15 cellular contexts compared by ENCODE assay signal in genomic region chr15:63254991-63255390, GRCh38.
"Had no signal": no experiment of that assay in that cellular context is flagged by ENCODE, and none has a peak within 500 bp of the region (broad histone marks: within the 10 kb centered on the region; RNA-seq: fewer than 3 reads in every experiment).

No MANE protein-coding gene starts in this region.

- FAIRE-seq: urothelium cell line had no signal

- DNase-seq: activated CD8-positive, alpha-beta memory T cell treated with anti-CD3 and anti-CD28 coated beads for 24 hours; activated CD8-positive, alpha-beta memory T cell treated with anti-CD3 and anti-CD28 coated beads, Interleukin-2, amount 50 U/mL, for 48 hours; activated gamma-delta T cell treated with Interleukin-2 at 50 U/mL for 16 hours; amniotic stem cell; effector memory CD8-positive, alpha-beta T cell; mesenchymal stem cell; mucosa of descending colon; naive B cell; nucleus accumbens; stimulated activated CD8-positive, alpha-beta memory T cell treated with anti-CD3 and anti-CD28 coated beads, Interleukin-4, amount 100 ng/mL, for 48 hours; stimulated activated naive CD8-positive, alpha-beta T cell treated with anti-CD3 and anti-CD28 coated beads, Interleukin-15, Interleukin-2, amounts not matched to agents 100 U/mL and 50 U/mL, for 24 hours; tibial artery had no signal

- H3K9me3 ChIP-seq: mucosa of descending colon, tibial artery had no signal

- H3K27ac ChIP-seq: cardiac muscle cell had no signal

- H3K4me3 Mint-ChIP-seq: effector memory CD8-positive, alpha-beta T cell; naive B cell had no signal

- ATAC-seq: activated naive CD4-positive, alpha-beta T cell treated with anti-CD3 and anti-CD28 coated beads, Interleukin-2, amount 50 U/mL, for 72 hours; effector memory CD8-positive, alpha-beta T cell; mucosa of descending colon; stimulated activated naive CD8-positive, alpha-beta T cell treated with anti-CD3 and anti-CD28 coated beads, Interleukin-15, Interleukin-2, amounts not matched to agents 100 U/mL and 50 U/mL, for 24 hours had no signal

- H3K9me3 Mint-ChIP-seq: activated naive CD4-positive, alpha-beta T cell treated with anti-CD3 and anti-CD28 coated beads, Interleukin-2, amount 50 U/mL, for 72 hours; effector memory CD8-positive, alpha-beta T cell; naive B cell had no signal

- H3K27me3 ChIP-seq: cardiac muscle cell, tibial artery had no signal

- H3K27me3 Mint-ChIP-seq: effector memory CD8-positive, alpha-beta T cell; naive B cell had no signal

- H3K4me1 Mint-ChIP-seq: naive B cell had no signal

- H3K36me3 ChIP-seq: cardiac muscle cell had no signal

- H3K4me3 ChIP-seq: cardiac muscle cell, mucosa of descending colon, tibial artery had no signal
